13 cellular contexts compared by ENCODE assay signal in genomic region chr12:114799574-114800487, GRCh38.
A peak's percentile ranks its signal among the peaks of the same experiment; 100 is the strongest.
DNase-seq lines count a peak whose midpoint lies in the region; ATAC-seq, FAIRE-seq and TF ChIP-seq lines count a peak whose summit lies in the region.
"Had no signal": no experiment of that assay in that cellular context is flagged by ENCODE, and none has a peak within 500 bp of the region (broad histone marks: within the 10 kb centered on the region; RNA-seq: fewer than 3 reads in every experiment).

No MANE protein-coding gene starts in this region.

- H3K9me3 ChIP-seq in ectodermal cell (ENCODE audit: control insufficient read depth, low read length) (no peaks in the 10 kb centered on the region), lower lobe of right lung (no peaks in the 10 kb centered on the region)

- FAIRE-seq in urothelium cell line (lab: Jason Lieb, UNC) = no peak
- FAIRE-seq: A204.1 had no signal

- DNase-seq in NCI-H2196 (lab: John Stamatoyannopoulos, UW; ENCODE audit: unreplicated experiment) = peak; percentile 49
- no peak for DNase-seq in NCI-H2196 treated with DMSO at 0.1 percent for 48 hours (lab: John Stamatoyannopoulos, UW; ENCODE audit: unreplicated experiment)
- peak; percentile 60 for DNase-seq in lower lobe of right lung
- DNase-seq in urothelium cell line (ENCODE audit: low spot score) = peak; percentile 47
- no peak for DNase-seq in GOT3 (lab: John Stamatoyannopoulos, UW)
- no peak for DNase-seq in NCI-H774 (lab: John Stamatoyannopoulos, UW)
- DNase-seq: activated CD4-positive, alpha-beta T cell treated with anti-CD3 and anti-CD28 coated beads, Interleukin-2, amount 50 U/mL, for 48 hours; hippocampal formation; NCI-H1417 had no signal

- WGBS in ectodermal cell, 2 experiments = 37 to 47% methylated on average over 16 of the region's 16 CpGs

- no peak for TF ChIP-seq CTCF in lower lobe of right lung (IDR thresholded peaks at IDR 0.05)

- H3K27ac ChIP-seq in ectodermal cell (ENCODE audit: insufficient read depth, low read depth, low read length, poor library complexity, severe bottlenecking) = peak overlapping the region; percentile 56
- H3K27ac ChIP-seq in lower lobe of right lung = no peak overlapping the region
- H3K27ac ChIP-seq: brain microvascular endothelial cell had no signal

- intact Hi-C loops in lower lobe of right lung (cut with DNase I) = no loop called here

- H3K36me3 ChIP-seq in ectodermal cell (ENCODE audit: control insufficient read depth, insufficient read depth, low read length) (no peaks in the 10 kb centered on the region), lower lobe of right lung (no peaks in the 10 kb centered on the region)
- H3K36me3 ChIP-seq: brain microvascular endothelial cell had no signal

- no peaks in the 10 kb centered on the region for H3K4me1 ChIP-seq in ectodermal cell (ENCODE audit: control insufficient read depth, insufficient read depth, low read length)
- H3K4me1 ChIP-seq in lower lobe of right lung = peaks cover 6% of the 10 kb centered on the region

- H3K27me3 ChIP-seq in ectodermal cell (ENCODE audit: control insufficient read depth, insufficient read depth, low read length, poor library complexity, severe bottlenecking) (no peaks in the 10 kb centered on the region), lower lobe of right lung (ENCODE audit: low read depth) (no peaks in the 10 kb centered on the region)
- H3K27me3 ChIP-seq: brain microvascular endothelial cell had no signal

- H3K4me3 ChIP-seq in ectodermal cell (ENCODE audit: insufficient read depth, low read depth, low read length) (no peak overlapping the region), lower lobe of right lung (no peak overlapping the region)

- ATAC-seq in lower lobe of right lung = peak; percentile 69 to 73
- no peak for ATAC-seq in GM21447 (IDR thresholded peaks at IDR 0.05; ENCODE audit: unreplicated experiment)

Comparison
In these comparisons a context has a peak if more than half of its experiments do, and no peak if none do; other contexts are left out.
1. DNase-seq: peak in NCI-H2196 (single experiment), lower lobe of right lung (single experiment) and urothelium cell line (single experiment); none in NCI-H2196 treated with DMSO at 0.1 percent for 48 hours (single experiment), GOT3 (single experiment) and NCI-H774 (single experiment).